ENCODE assay signal across 25 cellular contexts in genomic region chr4:140212171-140212570, GRCh38.
"Had no signal": no experiment of that assay in that cellular context is flagged by ENCODE, and none has a peak within 500 bp of the region (broad histone marks: within the 10 kb centered on the region; RNA-seq: fewer than 3 reads in every experiment).

No MANE protein-coding gene starts in this region.

- DNase-seq: cerebellar nuclear complex; dermis blood vessel endothelial cell; erythroblast; foreskin keratinocyte; hypothalamus; kidney glomerular epithelial cell; left ventricle myocardium inferior; lower lobe of right lung; midbrain; naive thymus-derived CD4-positive, alpha-beta T cell; psoas muscle; retina; sigmoid colon; stimulated activated CD4-positive, alpha-beta T cell treated with anti-CD3 and anti-CD28 coated beads, Interleukin-12 subunit alpha, Interleukin-12 subunit beta, amount 100 ng/mL, for 4 hours; stimulated activated naive CD4-positive, alpha-beta T cell; stomach; substantia nigra; upper lobe of left lung; uterus had no signal

- FAIRE-seq: colon, endothelial cell of umbilical vein, islet of Langerhans had no signal

- H3K27ac ChIP-seq: foreskin keratinocyte, left ventricle myocardium inferior, lower lobe of right lung, neutrophil, psoas muscle, sigmoid colon, skin epidermis, thoracic aorta, upper lobe of left lung, uterus had no signal

- H3K9me3 ChIP-seq: left ventricle myocardium inferior, lower lobe of right lung, neutrophil, psoas muscle, sigmoid colon, stomach, thoracic aorta, upper lobe of left lung, uterus had no signal

- H3K36me3 ChIP-seq: left ventricle myocardium inferior, lower lobe of right lung, neutrophil, sigmoid colon, stomach, thoracic aorta, upper lobe of left lung, uterus had no signal

- ATAC-seq: lower lobe of right lung; naive thymus-derived CD4-positive, alpha-beta T cell; psoas muscle had no signal

- H3K4me3 ChIP-seq: left ventricle myocardium inferior, lower lobe of right lung, psoas muscle, sigmoid colon, skin epidermis, stomach, thoracic aorta, upper lobe of left lung, uterus had no signal

- H3K4me1 ChIP-seq: left ventricle myocardium inferior, lower lobe of right lung, psoas muscle, sigmoid colon, stomach, upper lobe of left lung, uterus had no signal

- H3K27me3 ChIP-seq: neutrophil, sigmoid colon, stomach, upper lobe of left lung, uterus had no signal
